Comparison of ENCODE assay signal across 7 cellular contexts in the genomic region with DNA sequence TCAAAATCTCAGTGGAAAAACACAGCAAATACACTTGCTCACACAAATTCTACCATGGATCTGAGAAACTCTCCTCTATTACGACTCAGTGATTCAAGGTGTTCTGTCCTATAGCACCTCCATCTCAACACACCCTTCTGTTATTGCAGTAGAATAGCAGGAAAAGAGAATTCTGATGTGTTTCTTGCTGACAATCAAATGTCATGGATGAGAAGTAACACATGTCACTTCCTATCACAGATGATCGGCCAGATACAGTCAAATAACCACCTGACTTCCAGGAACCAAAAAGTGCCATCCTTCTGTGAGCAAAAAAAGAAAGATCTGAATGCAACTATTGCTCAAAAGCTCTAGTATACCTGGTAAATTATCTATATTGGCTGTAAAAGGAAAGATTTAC.
"Had no signal": no experiment of that assay in that cellular context is flagged by ENCODE, and none has a peak within 500 bp of the region (broad histone marks: within the 10 kb centered on the region; RNA-seq: fewer than 3 reads in every experiment).

No MANE protein-coding gene starts in this region.

- ATAC-seq: HepG2, K562 had no signal

- H3K36me3 Mint-ChIP-seq: IgD-negative memory B cell had no signal

- H3K4me3 Mint-ChIP-seq: IgD-negative memory B cell had no signal

- H3K27ac ChIP-seq: HL-60 had no signal

- H3K4me1 Mint-ChIP-seq: IgD-negative memory B cell had no signal

- H3K27ac Mint-ChIP-seq: IgD-negative memory B cell had no signal

- DNase-seq: IMR-90, KBM-7, KG1 had no signal

- H3K27me3 Mint-ChIP-seq: IgD-negative memory B cell had no signal

- H3K4me3 ChIP-seq: K562 had no signal
